In the genomic region with DNA sequence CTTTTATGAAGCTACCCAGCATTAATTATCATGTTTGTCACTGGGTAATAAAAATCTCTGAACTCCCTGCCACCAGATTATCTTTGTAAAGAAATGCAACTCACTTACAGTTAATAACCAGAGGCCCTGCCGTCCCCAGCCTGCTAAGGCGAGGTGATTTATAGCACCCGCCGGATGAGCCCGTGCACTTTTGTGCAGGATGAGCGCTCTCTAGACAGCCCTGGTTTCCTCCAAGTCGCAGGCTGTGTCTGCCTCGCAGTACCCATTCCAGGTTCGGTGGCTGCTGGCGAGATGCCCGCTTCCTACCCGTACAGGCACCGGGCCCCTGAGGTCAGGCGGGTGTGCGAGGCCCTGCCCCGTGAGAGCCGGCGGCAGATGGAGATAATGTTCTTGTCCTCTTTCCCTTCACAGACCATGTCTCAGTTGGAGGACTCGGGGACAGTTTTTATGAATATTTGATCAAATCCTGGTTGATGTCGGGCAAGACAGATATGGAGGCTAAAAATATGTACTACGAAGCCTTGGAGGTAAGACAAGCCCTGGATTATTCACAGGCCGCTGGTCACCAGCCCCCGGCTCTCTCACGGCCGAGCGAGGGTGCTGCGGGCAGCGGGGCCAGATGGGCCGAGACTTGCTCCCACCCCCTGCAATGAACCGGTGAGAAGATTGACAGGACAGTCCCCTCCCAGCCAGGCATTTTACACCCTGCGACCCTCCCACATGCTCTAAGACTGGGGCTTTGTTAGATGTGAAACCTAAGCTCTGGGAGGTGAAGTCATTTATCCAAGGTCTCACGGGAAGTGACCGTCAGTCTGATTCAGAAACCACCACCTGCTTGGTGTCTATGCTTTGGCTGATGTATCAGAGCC, we compare ENCODE assay signal across 1 cellular context.
TF ChIP-seq lines count a peak whose summit lies in the region.

No MANE protein-coding gene starts in this region.

TF ChIP-seq in HEK293, 187 proteins besides CTCF, POLR2A, EP300 and RAD21 (continued from another document and continues in another):
- TF ChIP-seq, protein P1, sequence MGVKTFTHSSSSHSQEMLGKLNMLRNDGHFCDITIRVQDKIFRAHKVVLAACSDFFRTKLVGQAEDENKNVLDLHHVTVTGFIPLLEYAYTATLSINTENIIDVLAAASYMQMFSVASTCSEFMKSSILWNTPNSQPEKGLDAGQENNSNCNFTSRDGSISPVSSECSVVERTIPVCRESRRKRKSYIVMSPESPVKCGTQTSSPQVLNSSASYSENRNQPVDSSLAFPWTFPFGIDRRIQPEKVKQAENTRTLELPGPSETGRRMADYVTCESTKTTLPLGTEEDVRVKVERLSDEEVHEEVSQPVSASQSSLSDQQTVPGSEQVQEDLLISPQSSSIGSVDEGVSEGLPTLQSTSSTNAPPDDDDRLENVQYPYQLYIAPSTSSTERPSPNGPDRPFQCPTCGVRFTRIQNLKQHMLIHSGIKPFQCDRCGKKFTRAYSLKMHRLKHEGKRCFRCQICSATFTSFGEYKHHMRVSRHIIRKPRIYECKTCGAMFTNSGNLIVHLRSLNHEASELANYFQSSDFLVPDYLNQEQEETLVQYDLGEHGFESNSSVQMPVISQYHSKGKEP (tag by site-specific recombination; IDR thresholded peaks at IDR 0.05): peak; percentile 97
- peak; percentile 62 for TF ChIP-seq ZNF335 (tag by site-specific recombination; conservative IDR thresholded peaks at IDR 0.05)
- TF ChIP-seq ZNF169 (tag by site-specific recombination; IDR thresholded peaks at IDR 0.05): no peak
- TF ChIP-seq SP3 (tag by site-specific recombination; IDR thresholded peaks at IDR 0.05): no peak
- TF ChIP-seq ZNF366 (tag by site-specific recombination; conservative IDR thresholded peaks at IDR 0.05): peak; percentile 78
- no peak for TF ChIP-seq ZNF510 (tag by site-specific recombination; IDR thresholded peaks at IDR 0.05; ENCODE audit: insufficient replicate concordance)
- peak; percentile 35 for TF ChIP-seq ZBTB17 (tag by site-specific recombination; IDR thresholded peaks at IDR 0.05)
- no peak for TF ChIP-seq ZNF350 (tag by site-specific recombination; IDR thresholded peaks at IDR 0.05)
- TF ChIP-seq ZNF404 (tag by site-specific recombination; IDR thresholded peaks at IDR 0.05): no peak
- TF ChIP-seq FEZF1 (tag by site-specific recombination; IDR thresholded peaks at IDR 0.05): peak; percentile 90
- TF ChIP-seq, protein P2, sequence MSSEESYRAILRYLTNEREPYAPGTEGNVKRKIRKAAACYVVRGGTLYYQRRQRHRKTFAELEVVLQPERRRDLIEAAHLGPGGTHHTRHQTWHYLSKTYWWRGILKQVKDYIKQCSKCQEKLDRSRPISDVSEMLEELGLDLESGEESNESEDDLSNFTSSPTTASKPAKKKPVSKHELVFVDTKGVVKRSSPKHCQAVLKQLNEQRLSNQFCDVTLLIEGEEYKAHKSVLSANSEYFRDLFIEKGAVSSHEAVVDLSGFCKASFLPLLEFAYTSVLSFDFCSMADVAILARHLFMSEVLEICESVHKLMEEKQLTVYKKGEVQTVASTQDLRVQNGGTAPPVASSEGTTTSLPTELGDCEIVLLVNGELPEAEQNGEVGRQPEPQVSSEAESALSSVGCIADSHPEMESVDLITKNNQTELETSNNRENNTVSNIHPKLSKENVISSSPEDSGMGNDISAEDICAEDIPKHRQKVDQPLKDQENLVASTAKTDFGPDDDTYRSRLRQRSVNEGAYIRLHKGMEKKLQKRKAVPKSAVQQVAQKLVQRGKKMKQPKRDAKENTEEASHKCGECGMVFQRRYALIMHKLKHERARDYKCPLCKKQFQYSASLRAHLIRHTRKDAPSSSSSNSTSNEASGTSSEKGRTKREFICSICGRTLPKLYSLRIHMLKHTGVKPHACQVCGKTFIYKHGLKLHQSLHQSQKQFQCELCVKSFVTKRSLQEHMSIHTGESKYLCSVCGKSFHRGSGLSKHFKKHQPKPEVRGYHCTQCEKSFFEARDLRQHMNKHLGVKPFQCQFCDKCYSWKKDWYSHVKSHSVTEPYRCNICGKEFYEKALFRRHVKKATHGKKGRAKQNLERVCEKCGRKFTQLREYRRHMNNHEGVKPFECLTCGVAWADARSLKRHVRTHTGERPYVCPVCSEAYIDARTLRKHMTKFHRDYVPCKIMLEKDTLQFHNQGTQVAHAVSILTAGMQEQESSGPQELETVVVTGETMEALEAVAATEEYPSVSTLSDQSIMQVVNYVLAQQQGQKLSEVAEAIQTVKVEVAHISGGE (tag by site-specific recombination; conservative IDR thresholded peaks at IDR 0.05; ENCODE audit: low read depth): no peak
- no peak for TF ChIP-seq ZNF785 (tag by site-specific recombination; IDR thresholded peaks at IDR 0.05)
- TF ChIP-seq ZFP37 (tag by site-specific recombination; IDR thresholded peaks at IDR 0.05): no peak
- TF ChIP-seq TRIM28 (IDR thresholded peaks at IDR 0.05; ENCODE audit: borderline replicate concordance, low read length): peak; percentile 58; the same call in 1 of the 2 replicates
- peak; percentile 85 for TF ChIP-seq ZNF843 (tag by site-specific recombination; IDR thresholded peaks at IDR 0.05)
- TF ChIP-seq ZNF211 (tag by site-specific recombination; IDR thresholded peaks at IDR 0.05; ENCODE audit: low read depth): no peak
- TF ChIP-seq, protein P3, sequence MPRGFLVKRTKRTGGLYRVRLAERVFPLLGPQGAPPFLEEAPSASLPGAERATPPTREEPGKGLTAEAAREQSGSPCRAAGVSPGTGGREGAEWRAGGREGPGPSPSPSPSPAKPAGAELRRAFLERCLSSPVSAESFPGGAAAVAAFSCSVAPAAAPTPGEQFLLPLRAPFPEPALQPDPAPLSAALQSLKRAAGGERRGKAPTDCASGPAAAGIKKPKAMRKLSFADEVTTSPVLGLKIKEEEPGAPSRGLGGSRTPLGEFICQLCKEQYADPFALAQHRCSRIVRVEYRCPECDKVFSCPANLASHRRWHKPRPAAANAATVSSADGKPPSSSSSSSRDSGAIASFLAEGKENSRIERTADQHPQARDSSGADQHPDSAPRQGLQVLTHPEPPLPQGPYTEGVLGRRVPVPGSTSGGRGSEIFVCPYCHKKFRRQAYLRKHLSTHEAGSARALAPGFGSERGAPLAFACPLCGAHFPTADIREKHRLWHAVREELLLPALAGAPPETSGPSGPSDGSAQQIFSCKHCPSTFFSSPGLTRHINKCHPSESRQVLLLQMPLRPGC (tag by site-specific recombination; IDR thresholded peaks at IDR 0.05): peak; percentile 78; the same call in 1 of the 2 replicates
- TF ChIP-seq, protein P4, sequence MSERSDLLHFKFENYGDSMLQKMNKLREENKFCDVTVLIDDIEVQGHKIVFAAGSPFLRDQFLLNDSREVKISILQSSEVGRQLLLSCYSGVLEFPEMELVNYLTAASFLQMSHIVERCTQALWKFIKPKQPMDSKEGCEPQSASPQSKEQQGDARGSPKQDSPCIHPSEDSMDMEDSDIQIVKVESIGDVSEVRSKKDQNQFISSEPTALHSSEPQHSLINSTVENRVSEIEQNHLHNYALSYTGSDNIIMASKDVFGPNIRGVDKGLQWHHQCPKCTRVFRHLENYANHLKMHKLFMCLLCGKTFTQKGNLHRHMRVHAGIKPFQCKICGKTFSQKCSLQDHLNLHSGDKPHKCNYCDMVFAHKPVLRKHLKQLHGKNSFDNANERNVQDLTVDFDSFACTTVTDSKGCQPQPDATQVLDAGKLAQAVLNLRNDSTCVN (tag by site-specific recombination; optimal IDR thresholded peaks at IDR 0.05): peak; percentile 22
- TF ChIP-seq, protein P5, sequence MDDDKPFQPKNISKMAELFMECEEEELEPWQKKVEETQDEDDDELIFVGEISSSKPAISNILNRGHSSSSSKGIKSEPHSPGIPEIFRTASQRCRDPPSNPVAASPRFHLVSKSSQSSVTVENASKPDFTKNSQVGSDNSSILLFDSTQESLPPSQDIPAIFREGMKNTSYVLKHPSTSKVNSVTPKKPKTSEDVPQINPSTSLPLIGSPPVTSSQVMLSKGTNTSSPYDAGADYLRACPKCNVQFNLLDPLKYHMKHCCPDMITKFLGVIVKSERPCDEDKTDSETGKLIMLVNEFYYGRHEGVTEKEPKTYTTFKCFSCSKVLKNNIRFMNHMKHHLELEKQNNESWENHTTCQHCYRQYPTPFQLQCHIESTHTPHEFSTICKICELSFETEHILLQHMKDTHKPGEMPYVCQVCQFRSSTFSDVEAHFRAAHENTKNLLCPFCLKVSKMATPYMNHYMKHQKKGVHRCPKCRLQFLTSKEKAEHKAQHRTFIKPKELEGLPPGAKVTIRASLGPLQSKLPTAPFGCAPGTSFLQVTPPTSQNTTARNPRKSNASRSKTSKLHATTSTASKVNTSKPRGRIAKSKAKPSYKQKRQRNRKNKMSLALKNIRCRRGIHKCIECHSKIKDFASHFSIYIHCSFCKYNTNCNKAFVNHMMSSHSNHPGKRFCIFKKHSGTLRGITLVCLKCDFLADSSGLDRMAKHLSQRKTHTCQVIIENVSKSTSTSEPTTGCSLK (tag by site-specific recombination; IDR thresholded peaks at IDR 0.05): no peak
- TF ChIP-seq ZNF658 (tag by site-specific recombination; IDR thresholded peaks at IDR 0.05): no peak
- TF ChIP-seq RBAK (tag by site-specific recombination; IDR thresholded peaks at IDR 0.05): no peak
- TF ChIP-seq, protein P6, sequence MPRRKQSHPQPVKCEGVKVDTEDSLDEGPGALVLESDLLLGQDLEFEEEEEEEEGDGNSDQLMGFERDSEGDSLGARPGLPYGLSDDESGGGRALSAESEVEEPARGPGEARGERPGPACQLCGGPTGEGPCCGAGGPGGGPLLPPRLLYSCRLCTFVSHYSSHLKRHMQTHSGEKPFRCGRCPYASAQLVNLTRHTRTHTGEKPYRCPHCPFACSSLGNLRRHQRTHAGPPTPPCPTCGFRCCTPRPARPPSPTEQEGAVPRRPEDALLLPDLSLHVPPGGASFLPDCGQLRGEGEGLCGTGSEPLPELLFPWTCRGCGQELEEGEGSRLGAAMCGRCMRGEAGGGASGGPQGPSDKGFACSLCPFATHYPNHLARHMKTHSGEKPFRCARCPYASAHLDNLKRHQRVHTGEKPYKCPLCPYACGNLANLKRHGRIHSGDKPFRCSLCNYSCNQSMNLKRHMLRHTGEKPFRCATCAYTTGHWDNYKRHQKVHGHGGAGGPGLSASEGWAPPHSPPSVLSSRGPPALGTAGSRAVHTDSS (tag by site-specific recombination; IDR thresholded peaks at IDR 0.05): no peak
- TF ChIP-seq ZNF776 (tag by site-specific recombination; IDR thresholded peaks at IDR 0.05; ENCODE audit: borderline replicate concordance): no peak
- TF ChIP-seq ZSCAN30 (tag by site-specific recombination; IDR thresholded peaks at IDR 0.05): peak; percentile 62; the same call in 1 of the 2 replicates
- TF ChIP-seq, protein P7, sequence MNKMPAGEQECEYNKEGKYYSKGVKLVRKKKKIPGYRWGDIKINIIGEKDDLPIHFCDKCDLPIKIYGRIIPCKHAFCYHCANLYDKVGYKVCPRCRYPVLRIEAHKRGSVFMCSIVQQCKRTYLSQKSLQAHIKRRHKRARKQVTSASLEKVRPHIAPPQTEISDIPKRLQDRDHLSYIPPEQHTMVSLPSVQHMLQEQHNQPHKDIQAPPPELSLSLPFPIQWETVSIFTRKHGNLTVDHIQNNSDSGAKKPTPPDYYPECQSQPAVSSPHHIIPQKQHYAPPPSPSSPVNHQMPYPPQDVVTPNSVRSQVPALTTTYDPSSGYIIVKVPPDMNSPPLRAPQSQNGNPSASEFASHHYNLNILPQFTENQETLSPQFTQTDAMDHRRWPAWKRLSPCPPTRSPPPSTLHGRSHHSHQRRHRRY (tag by site-specific recombination; IDR thresholded peaks at IDR 0.05): no peak
- peak; percentile 88 for TF ChIP-seq WT1 (tag by site-specific recombination; IDR thresholded peaks at IDR 0.05)
- TF ChIP-seq ZNF23 (tag by site-specific recombination; IDR thresholded peaks at IDR 0.05; ENCODE audit: borderline replicate concordance): no peak
- TF ChIP-seq ZNF660 (tag by site-specific recombination; IDR thresholded peaks at IDR 0.05): no peak
- peak; percentile 72 for TF ChIP-seq TCF7L2 (IDR thresholded peaks at IDR 0.05; ENCODE audit: borderline replicate concordance, low read depth, low read length)
- TF ChIP-seq ZNF354C (tag by site-specific recombination; IDR thresholded peaks at IDR 0.05; ENCODE audit: borderline replicate concordance, low read depth): no peak
- TF ChIP-seq, protein P8, sequence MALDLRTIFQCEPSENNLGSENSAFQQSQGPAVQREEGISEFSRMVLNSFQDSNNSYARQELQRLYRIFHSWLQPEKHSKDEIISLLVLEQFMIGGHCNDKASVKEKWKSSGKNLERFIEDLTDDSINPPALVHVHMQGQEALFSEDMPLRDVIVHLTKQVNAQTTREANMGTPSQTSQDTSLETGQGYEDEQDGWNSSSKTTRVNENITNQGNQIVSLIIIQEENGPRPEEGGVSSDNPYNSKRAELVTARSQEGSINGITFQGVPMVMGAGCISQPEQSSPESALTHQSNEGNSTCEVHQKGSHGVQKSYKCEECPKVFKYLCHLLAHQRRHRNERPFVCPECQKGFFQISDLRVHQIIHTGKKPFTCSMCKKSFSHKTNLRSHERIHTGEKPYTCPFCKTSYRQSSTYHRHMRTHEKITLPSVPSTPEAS (tag by site-specific recombination; IDR thresholded peaks at IDR 0.05): no peak
- TF ChIP-seq, protein P9, sequence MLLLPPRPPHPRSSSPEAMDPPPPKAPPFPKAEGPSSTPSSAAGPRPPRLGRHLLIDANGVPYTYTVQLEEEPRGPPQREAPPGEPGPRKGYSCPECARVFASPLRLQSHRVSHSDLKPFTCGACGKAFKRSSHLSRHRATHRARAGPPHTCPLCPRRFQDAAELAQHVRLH (tag by site-specific recombination; IDR thresholded peaks at IDR 0.05): 0 out of 2 replicates have a peak, but pooled peaks have one; percentile 42
- peak; percentile 95 for TF ChIP-seq OSR2 (tag by site-specific recombination; IDR thresholded peaks at IDR 0.05)
- no peak for TF ChIP-seq ZNF521 (tag by site-specific recombination; IDR thresholded peaks at IDR 0.05)
- no peak for TF ChIP-seq ZNF585B (tag by site-specific recombination; IDR thresholded peaks at IDR 0.05)
- TF ChIP-seq ZFHX2 (tag by site-specific recombination; conservative IDR thresholded peaks at IDR 0.05): peak; percentile 51
- TF ChIP-seq ZXDB (tag by site-specific recombination; IDR thresholded peaks at IDR 0.05): peak; percentile 92
- TF ChIP-seq ZBTB20 (tag by site-specific recombination; IDR thresholded peaks at IDR 0.05): peak; percentile 64
- no peak for TF ChIP-seq SP2 (tag by site-specific recombination; IDR thresholded peaks at IDR 0.05)
- no peak for TF ChIP-seq ZNF747 (tag by site-specific recombination; IDR thresholded peaks at IDR 0.05)
- TF ChIP-seq ZNF10 (tag by site-specific recombination; IDR thresholded peaks at IDR 0.05): peak; percentile 51; the same call in 1 of the 2 replicates
- TF ChIP-seq ZNF596 (tag by site-specific recombination; IDR thresholded peaks at IDR 0.05): no peak
- no peak for TF ChIP-seq ZNF302 (tag by site-specific recombination; IDR thresholded peaks at IDR 0.05; ENCODE audit: low read depth)
- TF ChIP-seq ZNF146 (tag by site-specific recombination; IDR thresholded peaks at IDR 0.05): no peak
- TF ChIP-seq SCRT1 (tag by site-specific recombination; IDR thresholded peaks at IDR 0.05; ENCODE audit: borderline replicate concordance): no peak
- TF ChIP-seq ZNF600 (tag by site-specific recombination; IDR thresholded peaks at IDR 0.05): peak; percentile 62; the same call in 1 of the 2 replicates
- peak; percentile 72 for TF ChIP-seq GLIS2 (tag by site-specific recombination; IDR thresholded peaks at IDR 0.05)
- TF ChIP-seq SALL2 (tag by site-specific recombination; IDR thresholded peaks at IDR 0.05; ENCODE audit: borderline replicate concordance): no peak
